21 cellular contexts compared by ENCODE assay signal in the genomic region with DNA sequence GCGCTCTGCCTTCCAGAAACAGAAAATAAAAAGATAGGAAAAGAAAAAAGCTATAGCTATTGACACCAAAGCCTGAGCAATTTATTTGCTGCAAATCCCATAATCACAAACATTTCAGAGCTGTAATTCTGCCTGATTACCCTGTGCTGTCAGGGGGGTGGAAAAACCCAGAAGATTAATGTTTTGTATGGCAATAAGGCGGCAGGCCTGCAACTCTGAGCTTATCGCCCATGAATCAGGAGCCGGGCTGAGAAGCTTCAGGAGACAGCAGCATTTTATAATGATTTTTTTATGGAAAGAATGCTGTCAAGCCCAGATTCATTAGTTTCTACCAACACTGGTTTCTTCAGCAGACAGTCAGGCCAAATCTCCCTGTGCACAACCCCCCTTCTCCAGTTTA.
DNase-seq lines count a peak whose midpoint lies in the region; TF ChIP-seq lines count a peak whose summit lies in the region.
"Had no signal": no experiment of that assay in that cellular context is flagged by ENCODE, and none has a peak within 500 bp of the region (broad histone marks: within the 10 kb centered on the region; RNA-seq: fewer than 3 reads in every experiment).

No MANE protein-coding gene starts in this region.

- DNase-seq in D341Med (ENCODE audit: low spot score) (peak; percentile 65), NCI-H2227 (lab: John Stamatoyannopoulos, UW; ENCODE audit: unreplicated experiment) (peak; percentile 21), SK-N-SH (peak; percentile 38), left kidney (ENCODE audit: low read depth, low spot score) (peak; percentile 39), BE2C (no peak), HK-2 (ENCODE audit: unreplicated experiment) (no peak), NCI-H446 treated with DMSO at 0.1 percent for 48 hours (lab: John Stamatoyannopoulos, UW) (no peak), NCI-H748 treated with DMSO at 0.1 percent for 48 hours (lab: John Stamatoyannopoulos, UW) (no peak)
- DNase-seq: EL, GF-D8, H7, KBM-7, MM.1S, NCI-H1092, NCI-H1694 treated with DMSO at 0.1 percent for 48 hours, NCI-H2081 treated with DMSO at 0.1 percent for 48 hours, NCI-H2171 treated with DMSO at 0.1 percent for 48 hours, PC-3, SHP77 had no signal

- H4K20me1 ChIP-seq in SK-N-SH (ENCODE audit: insufficient read depth), result no peaks in the 10 kb centered on the region

- no peaks in the 10 kb centered on the region for H3K36me3 ChIP-seq in SK-N-SH (replicated peaks in 1 of 2; ENCODE audit: control insufficient read depth in 1 of 2, insufficient read depth in 2 of 2, low read length in 1 of 2)
- H3K36me3 ChIP-seq in BE2C, result no peaks in the 10 kb centered on the region

- H3K4me3 ChIP-seq in SK-N-SH (ENCODE audit: low read depth in 2 of 2, low read length in 1 of 2) (no peak overlapping the region), BE2C (ENCODE audit: low read depth, low read length) (no peak overlapping the region)
- H3K4me3 ChIP-seq: SK-N-MC had no signal

- H3K9ac ChIP-seq in SK-N-SH, result no peak overlapping the region

- H3K9me2 ChIP-seq in SK-N-SH, result no peaks in the 10 kb centered on the region

- POLR2A ChIA-PET in SK-N-SH (lab: Yijun Ruan, JAX), result no interaction called here

- H3K4me1 ChIP-seq in SK-N-SH (ENCODE audit: control insufficient read depth in 1 of 2, insufficient read depth in 2 of 2, low read depth in 1 of 2, low read length in 1 of 2) (no peaks in the 10 kb centered on the region), BE2C (no peaks in the 10 kb centered on the region)

- 0 out of 4 replicates have a peak overlapping the region, but pooled peaks of 1 of the 2 experiments have one; percentile 11 for H3K27ac ChIP-seq in SK-N-SH (ENCODE audit: low read depth in 2 of 2, low read length in 1 of 2)
- H3K27ac ChIP-seq: HL-60, SK-N-MC had no signal

- H3K27me3 ChIP-seq in SK-N-SH (ENCODE audit: insufficient read depth) (peaks cover 10% of the 10 kb centered on the region; the same call in 1 of the 2 replicates), BE2C (no peaks in the 10 kb centered on the region)

- H3K79me2 ChIP-seq in SK-N-SH (ENCODE audit: insufficient read depth), result no peaks in the 10 kb centered on the region

- no peak overlapping the region for H3K4me2 ChIP-seq in SK-N-SH

- no peak for TF ChIP-seq CTCF in SK-N-SH (IDR thresholded peaks at IDR 0.05)
- no peak for TF ChIP-seq CTCF in BE2C (IDR thresholded peaks at IDR 0.05; ENCODE audit: low read depth, low read length)

- CTCF ChIA-PET in SK-N-SH (lab: Yijun Ruan, JAX), result interaction anchor here (0.7 to 3.5 kb wide), 5 partner anchors 9 to 226 kb away, joined by 3 to 13 read pairs (median 3); no protein-coding TSS in a partner anchor

- no peak for TF ChIP-seq EP300 in SK-N-SH (IDR thresholded peaks at IDR 0.05; ENCODE audit: borderline replicate concordance in 1 of 2, low read depth in 1 of 2, low read length in 1 of 2)

- H3K9me3 ChIP-seq in SK-N-SH (no peaks in the 10 kb centered on the region), BE2C (no peaks in the 10 kb centered on the region)

- H2AFZ ChIP-seq in SK-N-SH (ENCODE audit: low read depth), result no peak overlapping the region

- 0 out of 2 replicates have a peak, but pooled peaks have one; percentile 3 for TF ChIP-seq RAD21 in SK-N-SH (IDR thresholded peaks at IDR 0.05; ENCODE audit: low read length)

- 35% methylated on average over 4 of the region's 4 CpGs for WGBS in SK-N-SH (ENCODE audit: low lambda C conversion rate)

- no peaks in the 10 kb centered on the region for H3F3A ChIP-seq in SK-N-SH (replicated peaks; ENCODE audit: insufficient read depth)

TF ChIP-seq in SK-N-SH, 30 proteins besides CTCF, POLR2A, EP300 and RAD21:
- TF ChIP-seq MXI1 (IDR thresholded peaks at IDR 0.05; ENCODE audit: low read depth, low read length) (no peak), GATA2 (CRISPR knock-in tag; IDR thresholded peaks at IDR 0.05) (peak; percentile 28; the same call in 1 of the 2 replicates)
- TF ChIP-seq, protein P1, sequence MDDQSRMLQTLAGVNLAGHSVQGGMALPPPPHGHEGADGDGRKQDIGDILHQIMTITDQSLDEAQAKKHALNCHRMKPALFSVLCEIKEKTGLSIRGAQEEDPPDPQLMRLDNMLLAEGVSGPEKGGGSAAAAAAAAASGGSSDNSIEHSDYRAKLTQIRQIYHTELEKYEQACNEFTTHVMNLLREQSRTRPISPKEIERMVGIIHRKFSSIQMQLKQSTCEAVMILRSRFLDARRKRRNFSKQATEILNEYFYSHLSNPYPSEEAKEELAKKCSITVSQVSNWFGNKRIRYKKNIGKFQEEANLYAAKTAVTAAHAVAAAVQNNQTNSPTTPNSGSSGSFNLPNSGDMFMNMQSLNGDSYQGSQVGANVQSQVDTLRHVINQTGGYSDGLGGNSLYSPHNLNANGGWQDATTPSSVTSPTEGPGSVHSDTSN (IDR thresholded peaks at IDR 0.05), result 0 out of 2 replicates have a peak, but pooled peaks have one; percentile 19
TF ChIP-seq in SK-N-SH: peak in this region for 2.

Comparison
In these comparisons a context has a peak if more than half of its experiments do, and no peak if none do; other contexts are left out.
1. DNase-seq: peak in D341Med (single experiment), NCI-H2227 (single experiment), SK-N-SH (single experiment) and left kidney (single experiment); none in BE2C (single experiment), HK-2 (single experiment), NCI-H446 treated with DMSO at 0.1 percent for 48 hours (single experiment) and NCI-H748 treated with DMSO at 0.1 percent for 48 hours (single experiment).